Comparison of ENCODE assay signal across 14 cellular contexts in the genomic region with DNA sequence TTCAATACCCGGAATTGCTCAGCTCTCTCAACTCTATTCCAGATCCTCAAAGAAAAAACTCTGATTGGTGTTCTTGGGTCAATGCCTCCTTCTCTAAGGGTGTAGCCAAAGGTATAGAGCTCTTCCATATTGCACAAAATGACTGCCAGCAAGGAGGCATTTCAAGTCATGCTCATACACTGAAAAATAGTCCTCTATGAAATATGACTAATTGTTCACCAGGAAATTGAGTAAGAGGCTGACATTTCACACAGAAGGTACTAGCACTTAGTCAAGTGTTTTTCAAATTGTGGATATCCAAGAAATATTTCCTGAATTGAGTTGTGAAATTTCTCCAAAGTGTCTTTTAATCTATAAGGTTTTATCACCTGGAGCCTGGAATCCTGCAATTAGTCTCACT.
A peak's percentile ranks its signal among the peaks of the same experiment; 100 is the strongest.
DNase-seq lines count a peak whose midpoint lies in the region; ATAC-seq and TF ChIP-seq lines count a peak whose summit lies in the region.
"Had no signal": no experiment of that assay in that cellular context is flagged by ENCODE, and none has a peak within 500 bp of the region (broad histone marks: within the 10 kb centered on the region; RNA-seq: fewer than 3 reads in every experiment).

No MANE protein-coding gene starts in this region.

- CTCF ChIA-PET in activated naive CD4-positive, alpha-beta T cell treated with anti-CD3 and anti-CD28 coated beads for 36 hours (lab: Charles Lee), result interaction anchor here (0.6 kb wide), 1 partner anchor 10 kb away, joined by 3 read pairs; no protein-coding TSS in a partner anchor

- peak; percentile 74 for ATAC-seq in upper lobe of right lung
- no peak for ATAC-seq in GM18907 (IDR thresholded peaks at IDR 0.05; ENCODE audit: unreplicated experiment)
- ATAC-seq in HG02678 (IDR thresholded peaks at IDR 0.05; ENCODE audit: unreplicated experiment), result no peak
- ATAC-seq: gastroesophageal sphincter had no signal

- no peak for DNase-seq in activated naive CD4-positive, alpha-beta T cell treated with anti-CD3 and anti-CD28 coated beads for 36 hours
- DNase-seq in activated naive CD4-positive, alpha-beta T cell treated with anti-CD3 and anti-CD28 coated beads, Interleukin-2, amount 50 U/mL, for 16 hours, result no peak
- DNase-seq in RKO (ENCODE audit: low spot score) (peak; percentile 7), fibroblast of mammary gland (ENCODE audit: low read depth) (peak; percentile 78), upper lobe of right lung (no peak)
- no peak for DNase-seq in stimulated activated CD4-positive, alpha-beta T cell treated with anti-CD3 and anti-CD28 coated beads, Interleukin-4, amount 100 ng/mL, for 1 hour
- DNase-seq: midbrain, NCI-H1436 treated with DMSO at 0.1 percent for 48 hours, NCI-H524, pancreas, spleen had no signal

- H3K27me3 Mint-ChIP-seq in activated naive CD4-positive, alpha-beta T cell treated with anti-CD3 and anti-CD28 coated beads for 36 hours (ENCODE audit: low read depth), result no peaks in the 10 kb centered on the region

- H3K4me3 Mint-ChIP-seq in activated naive CD4-positive, alpha-beta T cell treated with anti-CD3 and anti-CD28 coated beads for 36 hours, result no peak overlapping the region

- H3K4me3 ChIP-seq in fibroblast of mammary gland (ENCODE audit: control insufficient read depth, low read depth, low read length) (no peak overlapping the region), upper lobe of right lung (no peak overlapping the region)
- H3K4me3 ChIP-seq: gastroesophageal sphincter, pancreas, spleen had no signal

- H3K27me3 ChIP-seq in upper lobe of right lung, result no peaks in the 10 kb centered on the region
- H3K27me3 ChIP-seq: gastroesophageal sphincter, pancreas, spleen had no signal

- no peaks in the 10 kb centered on the region for H3K36me3 ChIP-seq in upper lobe of right lung
- H3K36me3 ChIP-seq: gastroesophageal sphincter, pancreas, spleen had no signal

- peaks cover 14% of the 10 kb centered on the region for H3K9me3 Mint-ChIP-seq in activated naive CD4-positive, alpha-beta T cell treated with anti-CD3 and anti-CD28 coated beads for 36 hours

- intact Hi-C loops in activated naive CD4-positive, alpha-beta T cell treated with anti-CD3 and anti-CD28 coated beads for 36 hours (cut with micrococcal nuclease), result loop anchor here (1.0 to 10.0 kb wide), 3 partner anchors 38 to 1259 kb away; no protein-coding TSS in a partner anchor
- intact Hi-C loops in upper lobe of right lung (cut with DNase I), result loop anchor here (10.0 kb wide), 1 partner anchor 49 kb away; no protein-coding TSS in a partner anchor

- no peaks in the 10 kb centered on the region for H3K9me3 ChIP-seq in upper lobe of right lung
- H3K9me3 ChIP-seq: gastroesophageal sphincter, pancreas had no signal

- H3K27ac Mint-ChIP-seq in activated naive CD4-positive, alpha-beta T cell treated with anti-CD3 and anti-CD28 coated beads for 36 hours, result peak overlapping the region; percentile 5

- no peaks in the 10 kb centered on the region for H3K4me1 ChIP-seq in upper lobe of right lung
- H3K4me1 ChIP-seq: gastroesophageal sphincter, pancreas, spleen had no signal

- TF ChIP-seq CTCF in fibroblast of mammary gland (conservative IDR thresholded peaks at IDR 0.05; ENCODE audit: control insufficient read depth, insufficient read depth, low read depth, low read length) (no peak), upper lobe of right lung (IDR thresholded peaks at IDR 0.05) (no peak)

- peak overlapping the region; percentile 44 for H3K27ac ChIP-seq in upper lobe of right lung
- H3K27ac ChIP-seq: gastroesophageal sphincter, pancreas, spleen had no signal

- H3K36me3 Mint-ChIP-seq in activated naive CD4-positive, alpha-beta T cell treated with anti-CD3 and anti-CD28 coated beads for 36 hours (ENCODE audit: low read depth), result peaks cover 6% of the 10 kb centered on the region

- H3K4me1 Mint-ChIP-seq in activated naive CD4-positive, alpha-beta T cell treated with anti-CD3 and anti-CD28 coated beads for 36 hours (ENCODE audit: low read depth), result peaks cover 30% of the 10 kb centered on the region

Comparison
In these comparisons a context has a peak if more than half of its experiments do, and no peak if none do; other contexts are left out.
1. DNase-seq: peak in RKO (single experiment) and fibroblast of mammary gland (single experiment); none in activated naive CD4-positive, alpha-beta T cell treated with anti-CD3 and anti-CD28 coated beads for 36 hours (single experiment), activated naive CD4-positive, alpha-beta T cell treated with anti-CD3 and anti-CD28 coated beads, Interleukin-2, amount 50 U/mL, for 16 hours (single experiment), upper lobe of right lung (single experiment) and stimulated activated CD4-positive, alpha-beta T cell treated with anti-CD3 and anti-CD28 coated beads, Interleukin-4, amount 100 ng/mL, for 1 hour (single experiment).